1 cellular context compared by ENCODE assay signal in the genomic region with DNA sequence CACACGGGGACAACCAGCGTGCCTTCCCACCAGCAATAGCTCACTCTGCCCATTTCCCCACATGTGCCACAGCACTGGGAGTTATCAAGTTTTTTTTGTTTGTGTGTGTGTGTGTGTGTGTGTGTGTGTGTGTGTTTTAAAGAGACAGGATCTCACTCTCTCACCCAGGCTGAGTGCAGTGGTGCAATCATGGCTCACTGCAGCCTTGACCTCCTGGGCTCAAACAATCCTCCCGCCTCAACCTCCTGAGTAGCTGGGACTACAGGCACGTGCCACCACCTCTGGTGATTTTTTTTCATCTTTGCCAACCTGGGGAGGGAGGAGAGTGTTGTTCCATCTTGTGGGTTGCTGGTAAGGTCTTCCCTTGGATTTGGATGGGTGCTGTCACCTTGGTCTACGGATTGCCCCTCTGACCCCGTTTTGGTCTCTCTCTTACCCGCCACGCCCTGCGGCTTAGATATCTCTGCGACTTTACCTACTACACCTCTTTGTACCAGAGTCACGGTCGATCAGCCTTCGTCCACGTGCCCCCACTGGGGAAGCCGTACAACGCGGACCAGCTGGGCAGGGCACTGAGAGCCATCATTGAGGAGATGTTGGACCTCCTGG.
TF ChIP-seq lines count a peak whose summit lies in the region.

No MANE protein-coding gene starts in this region.

TF ChIP-seq in H1, 55 proteins besides CTCF, POLR2A, EP300 and RAD21:
- TF ChIP-seq EGR1 (IDR thresholded peaks at IDR 0.05; ENCODE audit: borderline replicate concordance, low read depth, low read length): no peak
- TF ChIP-seq, protein P1, sequence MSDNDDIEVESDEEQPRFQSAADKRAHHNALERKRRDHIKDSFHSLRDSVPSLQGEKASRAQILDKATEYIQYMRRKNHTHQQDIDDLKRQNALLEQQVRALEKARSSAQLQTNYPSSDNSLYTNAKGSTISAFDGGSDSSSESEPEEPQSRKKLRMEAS (IDR thresholded peaks at IDR 0.05): no peak
- TF ChIP-seq KDM5A (IDR thresholded peaks at IDR 0.05; ENCODE audit: low read length): no peak
- no peak for TF ChIP-seq POU5F1 (IDR thresholded peaks at IDR 0.05; ENCODE audit: low read depth, low read length)
- TF ChIP-seq CEBPB (IDR thresholded peaks at IDR 0.05; ENCODE audit: low read depth, low read length): no peak
- no peak for TF ChIP-seq RNF2 (IDR thresholded peaks at IDR 0.05; ENCODE audit: borderline replicate concordance, low read depth, low read length, missing control alignments, poor library complexity, severe bottlenecking)
- TF ChIP-seq JUND (IDR thresholded peaks at IDR 0.05; ENCODE audit: low read length): no peak
- TF ChIP-seq CTBP2 (IDR thresholded peaks at IDR 0.05; ENCODE audit: borderline replicate concordance, insufficient read depth, insufficient read length, low read length): no peak
- TF ChIP-seq FOSL1 (IDR thresholded peaks at IDR 0.05; ENCODE audit: insufficient read depth, low read depth, low read length): no peak
TF ChIP-seq in H1: peak in this region for 0.
